2 cellular contexts compared by ENCODE assay signal in the genomic region with DNA sequence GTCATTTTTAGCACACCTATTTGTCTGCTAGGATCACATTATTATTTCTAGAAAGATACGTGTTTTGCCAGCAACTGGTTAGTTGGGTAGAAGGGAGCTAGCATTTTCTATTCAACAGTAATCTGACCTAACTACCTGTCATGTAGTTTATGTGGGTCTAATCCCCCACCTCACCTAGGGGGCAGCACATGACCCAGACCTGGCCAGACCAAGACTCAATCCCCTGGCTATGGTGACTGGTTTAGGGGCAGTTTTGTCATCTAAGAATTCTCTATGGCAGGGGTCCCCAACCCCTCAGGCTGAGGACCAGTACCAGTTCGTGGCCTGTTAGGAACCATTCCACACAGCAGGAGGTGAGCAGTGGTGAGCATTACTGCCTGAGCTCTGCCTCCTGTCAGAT.
TF ChIP-seq lines count a peak whose summit lies in the region.

No MANE protein-coding gene starts in this region.

TF ChIP-seq in SK-N-SH treated with all-trans-retinoic acid at 6 μM for 48 hours, 23 proteins besides CTCF, POLR2A, EP300 and RAD21:
- TF ChIP-seq, protein P1, sequence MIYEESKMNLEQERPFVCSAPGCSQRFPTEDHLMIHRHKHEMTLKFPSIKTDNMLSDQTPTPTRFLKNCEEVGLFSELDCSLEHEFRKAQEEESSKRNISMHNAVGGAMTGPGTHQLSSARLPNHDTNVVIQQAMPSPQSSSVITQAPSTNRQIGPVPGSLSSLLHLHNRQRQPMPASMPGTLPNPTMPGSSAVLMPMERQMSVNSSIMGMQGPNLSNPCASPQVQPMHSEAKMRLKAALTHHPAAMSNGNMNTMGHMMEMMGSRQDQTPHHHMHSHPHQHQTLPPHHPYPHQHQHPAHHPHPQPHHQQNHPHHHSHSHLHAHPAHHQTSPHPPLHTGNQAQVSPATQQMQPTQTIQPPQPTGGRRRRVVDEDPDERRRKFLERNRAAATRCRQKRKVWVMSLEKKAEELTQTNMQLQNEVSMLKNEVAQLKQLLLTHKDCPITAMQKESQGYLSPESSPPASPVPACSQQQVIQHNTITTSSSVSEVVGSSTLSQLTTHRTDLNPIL (CRISPR knock-in tag; IDR thresholded peaks at IDR 0.05; ENCODE audit: low read depth): no peak
- TF ChIP-seq, protein P2, sequence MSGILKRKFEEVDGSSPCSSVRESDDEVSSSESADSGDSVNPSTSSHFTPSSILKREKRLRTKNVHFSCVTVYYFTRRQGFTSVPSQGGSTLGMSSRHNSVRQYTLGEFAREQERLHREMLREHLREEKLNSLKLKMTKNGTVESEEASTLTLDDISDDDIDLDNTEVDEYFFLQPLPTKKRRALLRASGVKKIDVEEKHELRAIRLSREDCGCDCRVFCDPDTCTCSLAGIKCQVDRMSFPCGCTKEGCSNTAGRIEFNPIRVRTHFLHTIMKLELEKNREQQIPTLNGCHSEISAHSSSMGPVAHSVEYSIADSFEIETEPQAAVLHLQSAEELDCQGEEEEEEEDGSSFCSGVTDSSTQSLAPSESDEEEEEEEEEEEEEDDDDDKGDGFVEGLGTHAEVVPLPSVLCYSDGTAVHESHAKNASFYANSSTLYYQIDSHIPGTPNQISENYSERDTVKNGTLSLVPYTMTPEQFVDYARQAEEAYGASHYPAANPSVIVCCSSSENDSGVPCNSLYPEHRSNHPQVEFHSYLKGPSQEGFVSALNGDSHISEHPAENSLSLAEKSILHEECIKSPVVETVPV (CRISPR knock-in tag; IDR thresholded peaks at IDR 0.05): no peak
- TF ChIP-seq, protein P3, sequence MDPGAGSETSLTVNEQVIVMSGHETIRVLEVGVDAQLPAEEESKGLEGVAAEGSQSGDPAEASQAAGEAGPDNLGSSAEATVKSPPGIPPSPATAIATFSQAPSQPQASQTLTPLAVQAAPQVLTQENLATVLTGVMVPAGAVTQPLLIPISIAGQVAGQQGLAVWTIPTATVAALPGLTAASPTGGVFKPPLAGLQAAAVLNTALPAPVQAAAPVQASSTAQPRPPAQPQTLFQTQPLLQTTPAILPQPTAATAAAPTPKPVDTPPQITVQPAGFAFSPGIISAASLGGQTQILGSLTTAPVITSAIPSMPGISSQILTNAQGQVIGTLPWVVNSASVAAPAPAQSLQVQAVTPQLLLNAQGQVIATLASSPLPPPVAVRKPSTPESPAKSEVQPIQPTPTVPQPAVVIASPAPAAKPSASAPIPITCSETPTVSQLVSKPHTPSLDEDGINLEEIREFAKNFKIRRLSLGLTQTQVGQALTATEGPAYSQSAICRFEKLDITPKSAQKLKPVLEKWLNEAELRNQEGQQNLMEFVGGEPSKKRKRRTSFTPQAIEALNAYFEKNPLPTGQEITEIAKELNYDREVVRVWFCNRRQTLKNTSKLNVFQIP (CRISPR knock-in tag; IDR thresholded peaks at IDR 0.05; ENCODE audit: borderline replicate concordance, low read depth): no peak
- TF ChIP-seq CSDC2 (CRISPR knock-in tag; IDR thresholded peaks at IDR 0.05) (no peak), ZNF70 (CRISPR knock-in tag; IDR thresholded peaks at IDR 0.05) (no peak), GLIS3 (CRISPR knock-in tag; IDR thresholded peaks at IDR 0.05) (no peak), ZFP3 (CRISPR knock-in tag; IDR thresholded peaks at IDR 0.05) (no peak), ZNF565 (CRISPR knock-in tag; conservative IDR thresholded peaks at IDR 0.05; ENCODE audit: low read depth) (no peak), ARNTL (CRISPR knock-in tag; IDR thresholded peaks at IDR 0.05; ENCODE audit: borderline replicate concordance, low read depth) (no peak), BACH2 (CRISPR knock-in tag; IDR thresholded peaks at IDR 0.05; ENCODE audit: borderline replicate concordance) (no peak), PPARA (CRISPR knock-in tag; IDR thresholded peaks at IDR 0.05; ENCODE audit: borderline replicate concordance) (no peak), ZNF8 (CRISPR knock-in tag; IDR thresholded peaks at IDR 0.05) (no peak), ZFP30 (CRISPR knock-in tag; IDR thresholded peaks at IDR 0.05) (no peak), ZC3H10 (CRISPR knock-in tag; IDR thresholded peaks at IDR 0.05) (no peak), TOX (CRISPR knock-in tag; IDR thresholded peaks at IDR 0.05; ENCODE audit: borderline replicate concordance) (no peak), TCF4 (CRISPR knock-in tag; IDR thresholded peaks at IDR 0.05; ENCODE audit: borderline replicate concordance) (no peak), ISL1 (CRISPR knock-in tag; IDR thresholded peaks at IDR 0.05) (no peak), ESRRG (CRISPR knock-in tag; IDR thresholded peaks at IDR 0.05) (no peak), OSR1 (CRISPR knock-in tag; IDR thresholded peaks at IDR 0.05) (no peak)

TF ChIP-seq in WTC11, 78 proteins besides CTCF, POLR2A, EP300 and RAD21 (continued from another document):
- TF ChIP-seq, protein P4, sequence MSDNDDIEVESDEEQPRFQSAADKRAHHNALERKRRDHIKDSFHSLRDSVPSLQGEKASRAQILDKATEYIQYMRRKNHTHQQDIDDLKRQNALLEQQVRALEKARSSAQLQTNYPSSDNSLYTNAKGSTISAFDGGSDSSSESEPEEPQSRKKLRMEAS (CRISPR knock-in tag; IDR thresholded peaks at IDR 0.05): no peak
- no peak for TF ChIP-seq ZNF232 (CRISPR knock-in tag; IDR thresholded peaks at IDR 0.05)
- TF ChIP-seq, protein P5, sequence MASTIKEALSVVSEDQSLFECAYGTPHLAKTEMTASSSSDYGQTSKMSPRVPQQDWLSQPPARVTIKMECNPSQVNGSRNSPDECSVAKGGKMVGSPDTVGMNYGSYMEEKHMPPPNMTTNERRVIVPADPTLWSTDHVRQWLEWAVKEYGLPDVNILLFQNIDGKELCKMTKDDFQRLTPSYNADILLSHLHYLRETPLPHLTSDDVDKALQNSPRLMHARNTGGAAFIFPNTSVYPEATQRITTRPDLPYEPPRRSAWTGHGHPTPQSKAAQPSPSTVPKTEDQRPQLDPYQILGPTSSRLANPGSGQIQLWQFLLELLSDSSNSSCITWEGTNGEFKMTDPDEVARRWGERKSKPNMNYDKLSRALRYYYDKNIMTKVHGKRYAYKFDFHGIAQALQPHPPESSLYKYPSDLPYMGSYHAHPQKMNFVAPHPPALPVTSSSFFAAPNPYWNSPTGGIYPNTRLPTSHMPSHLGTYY (CRISPR knock-in tag; IDR thresholded peaks at IDR 0.05): no peak
- TF ChIP-seq, protein P6, sequence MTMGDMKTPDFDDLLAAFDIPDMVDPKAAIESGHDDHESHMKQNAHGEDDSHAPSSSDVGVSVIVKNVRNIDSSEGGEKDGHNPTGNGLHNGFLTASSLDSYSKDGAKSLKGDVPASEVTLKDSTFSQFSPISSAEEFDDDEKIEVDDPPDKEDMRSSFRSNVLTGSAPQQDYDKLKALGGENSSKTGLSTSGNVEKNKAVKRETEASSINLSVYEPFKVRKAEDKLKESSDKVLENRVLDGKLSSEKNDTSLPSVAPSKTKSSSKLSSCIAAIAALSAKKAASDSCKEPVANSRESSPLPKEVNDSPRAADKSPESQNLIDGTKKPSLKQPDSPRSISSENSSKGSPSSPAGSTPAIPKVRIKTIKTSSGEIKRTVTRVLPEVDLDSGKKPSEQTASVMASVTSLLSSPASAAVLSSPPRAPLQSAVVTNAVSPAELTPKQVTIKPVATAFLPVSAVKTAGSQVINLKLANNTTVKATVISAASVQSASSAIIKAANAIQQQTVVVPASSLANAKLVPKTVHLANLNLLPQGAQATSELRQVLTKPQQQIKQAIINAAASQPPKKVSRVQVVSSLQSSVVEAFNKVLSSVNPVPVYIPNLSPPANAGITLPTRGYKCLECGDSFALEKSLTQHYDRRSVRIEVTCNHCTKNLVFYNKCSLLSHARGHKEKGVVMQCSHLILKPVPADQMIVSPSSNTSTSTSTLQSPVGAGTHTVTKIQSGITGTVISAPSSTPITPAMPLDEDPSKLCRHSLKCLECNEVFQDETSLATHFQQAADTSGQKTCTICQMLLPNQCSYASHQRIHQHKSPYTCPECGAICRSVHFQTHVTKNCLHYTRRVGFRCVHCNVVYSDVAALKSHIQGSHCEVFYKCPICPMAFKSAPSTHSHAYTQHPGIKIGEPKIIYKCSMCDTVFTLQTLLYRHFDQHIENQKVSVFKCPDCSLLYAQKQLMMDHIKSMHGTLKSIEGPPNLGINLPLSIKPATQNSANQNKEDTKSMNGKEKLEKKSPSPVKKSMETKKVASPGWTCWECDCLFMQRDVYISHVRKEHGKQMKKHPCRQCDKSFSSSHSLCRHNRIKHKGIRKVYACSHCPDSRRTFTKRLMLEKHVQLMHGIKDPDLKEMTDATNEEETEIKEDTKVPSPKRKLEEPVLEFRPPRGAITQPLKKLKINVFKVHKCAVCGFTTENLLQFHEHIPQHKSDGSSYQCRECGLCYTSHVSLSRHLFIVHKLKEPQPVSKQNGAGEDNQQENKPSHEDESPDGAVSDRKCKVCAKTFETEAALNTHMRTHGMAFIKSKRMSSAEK (CRISPR knock-in tag; IDR thresholded peaks at IDR 0.05; ENCODE audit: borderline replicate concordance): no peak
- TF ChIP-seq, protein P7, sequence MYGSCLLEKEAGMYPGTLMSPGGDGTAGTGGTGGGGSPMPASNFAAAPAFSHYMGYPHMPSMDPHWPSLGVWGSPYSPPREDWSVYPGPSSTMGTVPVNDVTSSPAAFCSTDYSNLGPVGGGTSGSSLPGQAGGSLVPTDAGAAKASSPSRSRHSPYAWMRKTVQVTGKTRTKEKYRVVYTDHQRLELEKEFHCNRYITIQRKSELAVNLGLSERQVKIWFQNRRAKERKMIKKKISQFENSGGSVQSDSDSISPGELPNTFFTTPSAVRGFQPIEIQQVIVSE (CRISPR knock-in tag; IDR thresholded peaks at IDR 0.05; ENCODE audit: borderline replicate concordance): no peak
- no peak for TF ChIP-seq FOXK1 (CRISPR knock-in tag; IDR thresholded peaks at IDR 0.05)
- TF ChIP-seq, protein P8, sequence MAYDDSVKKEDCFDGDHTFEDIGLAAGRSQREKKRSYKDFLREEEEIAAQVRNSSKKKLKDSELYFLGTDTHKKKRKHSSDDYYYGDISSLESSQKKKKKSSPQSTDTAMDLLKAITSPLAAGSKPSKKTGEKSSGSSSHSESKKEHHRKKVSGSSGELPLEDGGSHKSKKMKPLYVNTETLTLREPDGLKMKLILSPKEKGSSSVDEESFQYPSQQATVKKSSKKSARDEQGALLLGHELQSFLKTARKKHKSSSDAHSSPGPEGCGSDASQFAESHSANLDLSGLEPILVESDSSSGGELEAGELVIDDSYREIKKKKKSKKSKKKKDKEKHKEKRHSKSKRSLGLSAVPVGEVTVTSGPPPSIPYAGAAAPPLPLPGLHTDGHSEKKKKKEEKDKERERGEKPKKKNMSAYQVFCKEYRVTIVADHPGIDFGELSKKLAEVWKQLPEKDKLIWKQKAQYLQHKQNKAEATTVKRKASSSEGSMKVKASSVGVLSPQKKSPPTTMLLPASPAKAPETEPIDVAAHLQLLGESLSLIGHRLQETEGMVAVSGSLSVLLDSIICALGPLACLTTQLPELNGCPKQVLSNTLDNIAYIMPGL (CRISPR knock-in tag; IDR thresholded peaks at IDR 0.05): no peak
- TF ChIP-seq, protein P9, sequence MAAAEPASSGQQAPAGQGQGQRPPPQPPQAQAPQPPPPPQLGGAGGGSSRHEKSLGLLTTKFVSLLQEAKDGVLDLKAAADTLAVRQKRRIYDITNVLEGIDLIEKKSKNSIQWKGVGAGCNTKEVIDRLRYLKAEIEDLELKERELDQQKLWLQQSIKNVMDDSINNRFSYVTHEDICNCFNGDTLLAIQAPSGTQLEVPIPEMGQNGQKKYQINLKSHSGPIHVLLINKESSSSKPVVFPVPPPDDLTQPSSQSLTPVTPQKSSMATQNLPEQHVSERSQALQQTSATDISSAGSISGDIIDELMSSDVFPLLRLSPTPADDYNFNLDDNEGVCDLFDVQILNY (CRISPR knock-in tag; IDR thresholded peaks at IDR 0.05): no peak
- TF ChIP-seq, protein P10, sequence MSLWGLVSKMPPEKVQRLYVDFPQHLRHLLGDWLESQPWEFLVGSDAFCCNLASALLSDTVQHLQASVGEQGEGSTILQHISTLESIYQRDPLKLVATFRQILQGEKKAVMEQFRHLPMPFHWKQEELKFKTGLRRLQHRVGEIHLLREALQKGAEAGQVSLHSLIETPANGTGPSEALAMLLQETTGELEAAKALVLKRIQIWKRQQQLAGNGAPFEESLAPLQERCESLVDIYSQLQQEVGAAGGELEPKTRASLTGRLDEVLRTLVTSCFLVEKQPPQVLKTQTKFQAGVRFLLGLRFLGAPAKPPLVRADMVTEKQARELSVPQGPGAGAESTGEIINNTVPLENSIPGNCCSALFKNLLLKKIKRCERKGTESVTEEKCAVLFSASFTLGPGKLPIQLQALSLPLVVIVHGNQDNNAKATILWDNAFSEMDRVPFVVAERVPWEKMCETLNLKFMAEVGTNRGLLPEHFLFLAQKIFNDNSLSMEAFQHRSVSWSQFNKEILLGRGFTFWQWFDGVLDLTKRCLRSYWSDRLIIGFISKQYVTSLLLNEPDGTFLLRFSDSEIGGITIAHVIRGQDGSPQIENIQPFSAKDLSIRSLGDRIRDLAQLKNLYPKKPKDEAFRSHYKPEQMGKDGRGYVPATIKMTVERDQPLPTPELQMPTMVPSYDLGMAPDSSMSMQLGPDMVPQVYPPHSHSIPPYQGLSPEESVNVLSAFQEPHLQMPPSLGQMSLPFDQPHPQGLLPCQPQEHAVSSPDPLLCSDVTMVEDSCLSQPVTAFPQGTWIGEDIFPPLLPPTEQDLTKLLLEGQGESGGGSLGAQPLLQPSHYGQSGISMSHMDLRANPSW (CRISPR knock-in tag; conservative IDR thresholded peaks at IDR 0.05; ENCODE audit: low read depth): no peak
- TF ChIP-seq SOX15 (CRISPR knock-in tag; IDR thresholded peaks at IDR 0.05): no peak
- no peak for TF ChIP-seq NR1H2 (CRISPR knock-in tag; IDR thresholded peaks at IDR 0.05)
- TF ChIP-seq SMAD4 (CRISPR knock-in tag; IDR thresholded peaks at IDR 0.05): no peak
- TF ChIP-seq RORB (CRISPR knock-in tag; IDR thresholded peaks at IDR 0.05): no peak
- TF ChIP-seq, protein P11, sequence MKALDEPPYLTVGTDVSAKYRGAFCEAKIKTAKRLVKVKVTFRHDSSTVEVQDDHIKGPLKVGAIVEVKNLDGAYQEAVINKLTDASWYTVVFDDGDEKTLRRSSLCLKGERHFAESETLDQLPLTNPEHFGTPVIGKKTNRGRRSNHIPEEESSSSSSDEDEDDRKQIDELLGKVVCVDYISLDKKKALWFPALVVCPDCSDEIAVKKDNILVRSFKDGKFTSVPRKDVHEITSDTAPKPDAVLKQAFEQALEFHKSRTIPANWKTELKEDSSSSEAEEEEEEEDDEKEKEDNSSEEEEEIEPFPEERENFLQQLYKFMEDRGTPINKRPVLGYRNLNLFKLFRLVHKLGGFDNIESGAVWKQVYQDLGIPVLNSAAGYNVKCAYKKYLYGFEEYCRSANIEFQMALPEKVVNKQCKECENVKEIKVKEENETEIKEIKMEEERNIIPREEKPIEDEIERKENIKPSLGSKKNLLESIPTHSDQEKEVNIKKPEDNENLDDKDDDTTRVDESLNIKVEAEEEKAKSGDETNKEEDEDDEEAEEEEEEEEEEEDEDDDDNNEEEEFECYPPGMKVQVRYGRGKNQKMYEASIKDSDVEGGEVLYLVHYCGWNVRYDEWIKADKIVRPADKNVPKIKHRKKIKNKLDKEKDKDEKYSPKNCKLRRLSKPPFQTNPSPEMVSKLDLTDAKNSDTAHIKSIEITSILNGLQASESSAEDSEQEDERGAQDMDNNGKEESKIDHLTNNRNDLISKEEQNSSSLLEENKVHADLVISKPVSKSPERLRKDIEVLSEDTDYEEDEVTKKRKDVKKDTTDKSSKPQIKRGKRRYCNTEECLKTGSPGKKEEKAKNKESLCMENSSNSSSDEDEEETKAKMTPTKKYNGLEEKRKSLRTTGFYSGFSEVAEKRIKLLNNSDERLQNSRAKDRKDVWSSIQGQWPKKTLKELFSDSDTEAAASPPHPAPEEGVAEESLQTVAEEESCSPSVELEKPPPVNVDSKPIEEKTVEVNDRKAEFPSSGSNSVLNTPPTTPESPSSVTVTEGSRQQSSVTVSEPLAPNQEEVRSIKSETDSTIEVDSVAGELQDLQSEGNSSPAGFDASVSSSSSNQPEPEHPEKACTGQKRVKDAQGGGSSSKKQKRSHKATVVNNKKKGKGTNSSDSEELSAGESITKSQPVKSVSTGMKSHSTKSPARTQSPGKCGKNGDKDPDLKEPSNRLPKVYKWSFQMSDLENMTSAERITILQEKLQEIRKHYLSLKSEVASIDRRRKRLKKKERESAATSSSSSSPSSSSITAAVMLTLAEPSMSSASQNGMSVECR (CRISPR knock-in tag; IDR thresholded peaks at IDR 0.05; ENCODE audit: borderline replicate concordance): no peak
